In the genomic region with DNA sequence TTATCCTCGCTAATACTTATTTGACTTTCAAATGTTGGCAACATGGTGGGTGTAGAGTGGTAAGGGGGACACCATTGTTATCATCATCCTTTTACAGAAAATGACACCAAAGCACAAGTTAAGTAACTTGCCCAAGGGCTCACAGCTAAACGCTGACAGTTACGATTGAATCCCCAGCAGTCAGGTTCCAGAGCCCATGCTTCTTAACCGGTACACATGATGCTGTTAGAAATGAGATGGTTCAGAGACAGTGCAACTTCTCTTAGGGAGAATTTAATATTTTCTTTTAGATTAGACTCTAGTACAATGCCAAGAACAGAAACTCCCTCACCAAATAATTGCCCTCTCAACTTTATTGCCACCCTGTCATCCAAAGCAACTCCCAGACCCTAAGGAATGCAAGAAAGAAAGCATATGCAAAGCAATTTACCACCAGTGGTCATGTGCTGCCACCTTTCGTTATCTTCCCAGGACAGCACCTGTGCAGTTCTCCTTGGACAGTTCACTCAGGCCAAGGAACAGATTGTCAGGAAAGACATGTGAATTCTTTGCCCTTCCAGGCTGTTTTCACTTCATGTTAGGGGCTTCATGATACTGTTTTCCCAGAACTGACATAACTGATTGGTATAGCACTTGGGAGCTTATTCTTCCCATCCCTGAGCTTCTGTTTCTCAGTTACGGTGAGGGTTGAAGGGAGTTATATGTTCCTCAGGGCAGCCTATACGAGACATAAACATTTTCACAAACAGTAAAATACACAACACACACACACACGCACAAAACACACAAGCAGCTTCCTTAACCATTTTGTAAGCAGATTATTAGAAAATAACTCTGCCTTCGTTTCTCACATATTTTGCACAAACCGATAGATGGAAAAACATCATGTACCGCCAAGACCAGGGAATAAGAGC, we compare ENCODE assay signal across 8 cellular contexts. TPM values are rescaled to one million over a fixed set of nuclear protein-coding genes. Genes with fewer than 3 reads are reported as not detected.
DNase-seq lines count a peak whose midpoint lies in the region; TF ChIP-seq lines count a peak whose summit lies in the region.

No MANE protein-coding gene starts in this region.

- no peak overlapping the region for H3K4me3 ChIP-seq in Loucy (ENCODE audit: low read length, poor library complexity, severe bottlenecking)
- no peak overlapping the region for H3K4me3 ChIP-seq in thyroid gland (replicated peaks in 1 of 3)

- H3K4me1 ChIP-seq in Loucy (ENCODE audit: insufficient read depth, low read length, poor library complexity, severe bottlenecking) (peaks cover 36% of the 10 kb centered on the region), thyroid gland (peaks cover 15 to 20% of the 10 kb centered on the region in 2 donors)

- no peak overlapping the region for H3K27ac ChIP-seq in thyroid gland

- H3K4me3 Mint-ChIP-seq in activated CD4-positive, alpha-beta T cell treated with anti-CD3 and anti-CD28 coated beads, Interleukin-2, amount 10 ng/mL, durations not matched to agents 24 days and 14 days = no peak overlapping the region

- H3K9me3 ChIP-seq in Loucy (ENCODE audit: insufficient read depth, low read depth, low read length) (no peaks in the 10 kb centered on the region), thyroid gland (no peaks in the 10 kb centered on the region)

- no peaks in the 10 kb centered on the region for H3K27me3 ChIP-seq in Loucy (ENCODE audit: insufficient read depth, low read length, poor library complexity, severe bottlenecking)
- H3K27me3 ChIP-seq in thyroid gland = no peaks in the 10 kb centered on the region

- WGBS in thyroid gland, 2 donors = 71 to 80% methylated on average over 11 of the region's 11 CpGs

- no peak overlapping the region for H3K4me2 ChIP-seq in Loucy (ENCODE audit: low read depth, low read length, poor library complexity, severe bottlenecking)

- H3K27ac Mint-ChIP-seq in activated CD4-positive, alpha-beta T cell treated with anti-CD3 and anti-CD28 coated beads, Interleukin-2, amount 10 ng/mL, durations not matched to agents 24 days and 14 days = no peak overlapping the region

- H3K9ac ChIP-seq in Loucy (ENCODE audit: low read depth, low read length, poor library complexity, severe bottlenecking) = no peak overlapping the region

- H3K9me3 Mint-ChIP-seq in activated CD4-positive, alpha-beta T cell treated with anti-CD3 and anti-CD28 coated beads, Interleukin-2, amount 10 ng/mL, durations not matched to agents 24 days and 14 days = no peaks in the 10 kb centered on the region

- no peaks in the 10 kb centered on the region for H3K36me3 Mint-ChIP-seq in activated CD4-positive, alpha-beta T cell treated with anti-CD3 and anti-CD28 coated beads, Interleukin-2, amount 10 ng/mL, durations not matched to agents 24 days and 14 days (ENCODE audit: low read depth)

- TF ChIP-seq POLR2A in thyroid gland (IDR thresholded peaks at IDR 0.05) = no peak

- no peaks in the 10 kb centered on the region for H3F3A ChIP-seq in Loucy (ENCODE audit: low read depth)

- no peaks in the 10 kb centered on the region for H3K9me2 ChIP-seq in Loucy (replicated peaks; ENCODE audit: low read depth, low read length)

- H2AFZ ChIP-seq in Loucy (ENCODE audit: low read length) = no peak overlapping the region

- H3K4me1 Mint-ChIP-seq in activated CD4-positive, alpha-beta T cell treated with anti-CD3 and anti-CD28 coated beads, Interleukin-2, amount 10 ng/mL, durations not matched to agents 24 days and 14 days = peaks cover 46% of the 10 kb centered on the region

- H3K27me3 Mint-ChIP-seq in activated CD4-positive, alpha-beta T cell treated with anti-CD3 and anti-CD28 coated beads, Interleukin-2, amount 10 ng/mL, durations not matched to agents 24 days and 14 days = no peaks in the 10 kb centered on the region

- no peaks in the 10 kb centered on the region for H4K20me1 ChIP-seq in Loucy (ENCODE audit: insufficient read depth, low read length, poor library complexity, severe bottlenecking)

- intact Hi-C loops in activated CD4-positive, alpha-beta T cell treated with anti-CD3 and anti-CD28 coated beads, Interleukin-2, amount 10 ng/mL, durations not matched to agents 24 days and 14 days (cut with micrococcal nuclease) = no loop called here
- intact Hi-C loops in thyroid gland (cut with DNase I) = loop anchor here (2.0 kb wide), 1 partner anchor 63 kb away; no protein-coding TSS in a partner anchor

- H3K79me2 ChIP-seq in Loucy (ENCODE audit: insufficient read depth, low read length) = no peaks in the 10 kb centered on the region

- no peaks in the 10 kb centered on the region for H3K36me3 ChIP-seq in Loucy (ENCODE audit: insufficient read depth, low read length)
- no peaks in the 10 kb centered on the region for H3K36me3 ChIP-seq in thyroid gland

- DNase-seq in activated CD8-positive, alpha-beta memory T cell treated with anti-CD3 and anti-CD28 coated beads, Interleukin-2, amount 50 U/mL, for 4 hours = peak; percentile 37
- no peak for DNase-seq in activated CD8-positive, alpha-beta memory T cell treated with anti-CD3 and anti-CD28 coated beads, Interleukin-2, amount 50 U/mL, for 48 hours
- peak; percentile 81 for DNase-seq in activated CD4-positive, alpha-beta T cell treated with anti-CD3 and anti-CD28 coated beads, Interleukin-2, amount 10 ng/mL, durations not matched to agents 24 days and 14 days
- DNase-seq in glomerular visceral epithelial cell (ENCODE audit: extremely low spot score) = peak; percentile 78
- peak; percentile 67 to 72 for DNase-seq in thyroid gland
- no peak for DNase-seq in cerebellar nuclear complex (lab: John Stamatoyannopoulos, UW)
- no peak for DNase-seq in activated CD4-positive, CD25-positive, alpha-beta regulatory T cell treated with anti-CD3 and anti-CD28 coated beads, Interleukin-2, amount 50 U/mL, for 72 hours

- TF ChIP-seq CTCF in Loucy (conservative IDR thresholded peaks at IDR 0.05; ENCODE audit: low read length) (peak; percentile 97), thyroid gland (IDR thresholded peaks at IDR 0.05) (peak in 5 of 6 experiments; percentile 49 to 94 (median 89))

RNA-seq across cellular contexts. Expression of a gene that starts 5.1 kb away (rescaled TPM):
- 8.1 and 8.7 TPM in 2 replicates for total RNA-seq in activated CD4-positive, alpha-beta T cell treated with anti-CD3 and anti-CD28 coated beads, Interleukin-2, amount 10 ng/mL, durations not matched to agents 24 days and 14 days
- total RNA-seq in thyroid gland = 10 to 100 TPM; 10.7 to 41.5 (median 27.3) TPM

RNA-seq across cellular contexts. Expression of a gene that starts 7.0 kb away (rescaled TPM):
- 0.75 and 0.80 TPM in 2 replicates for total RNA-seq in activated CD4-positive, alpha-beta T cell treated with anti-CD3 and anti-CD28 coated beads, Interleukin-2, amount 10 ng/mL, durations not matched to agents 24 days and 14 days
- 10 to 100 TPM; 34.7 to 82.9 (median 51.3) TPM for total RNA-seq in thyroid gland

RNA-seq across cellular contexts. Expression of a gene that starts 20.6 kb away (rescaled TPM):
- total RNA-seq in activated CD4-positive, alpha-beta T cell treated with anti-CD3 and anti-CD28 coated beads, Interleukin-2, amount 10 ng/mL, durations not matched to agents 24 days and 14 days = 320 TPM in 2 replicates
- 100 to 1,000 TPM; 206 to 282 (median 238) TPM for total RNA-seq in thyroid gland

Comparison
In these comparisons a context has a peak if more than half of its experiments do, and no peak if none do; other contexts are left out.
1. DNase-seq: peak in activated CD8-positive, alpha-beta memory T cell treated with anti-CD3 and anti-CD28 coated beads, Interleukin-2, amount 50 U/mL, for 4 hours (single experiment), activated CD4-positive, alpha-beta T cell treated with anti-CD3 and anti-CD28 coated beads, Interleukin-2, amount 10 ng/mL, durations not matched to agents 24 days and 14 days (single experiment), glomerular visceral epithelial cell (single experiment) and thyroid gland (2 of 2); none in activated CD8-positive, alpha-beta memory T cell treated with anti-CD3 and anti-CD28 coated beads, Interleukin-2, amount 50 U/mL, for 48 hours (single experiment), cerebellar nuclear complex (0 of 2) and activated CD4-positive, CD25-positive, alpha-beta regulatory T cell treated with anti-CD3 and anti-CD28 coated beads, Interleukin-2, amount 50 U/mL, for 72 hours (single experiment).
2. RNA of a gene that starts 7.0 kb away (total RNA-seq): 34.7 to 82.9 TPM in thyroid gland; 0.75 to 0.80 TPM in activated CD4-positive, alpha-beta T cell treated with anti-CD3 and anti-CD28 coated beads, Interleukin-2, amount 10 ng/mL, durations not matched to agents 24 days and 14 days; every median in the first group is over 10 times any median in the second.